Comparison of ENCODE assay signal across 18 cellular contexts in genomic region chr7:141444956-141445355, GRCh38.
A peak's percentile ranks its signal among the peaks of the same experiment; 100 is the strongest.
DNase-seq lines count a peak whose midpoint lies in the region; FAIRE-seq and TF ChIP-seq lines count a peak whose summit lies in the region.
"Had no signal": no experiment of that assay in that cellular context is flagged by ENCODE, and none has a peak within 500 bp of the region (broad histone marks: within the 10 kb centered on the region; RNA-seq: fewer than 3 reads in every experiment).

No MANE protein-coding gene starts in this region.

- no peak overlapping the region for H3K4ac ChIP-seq in mesendoderm (ENCODE audit: low read depth, low read length)

- no peak overlapping the region for H3K9ac ChIP-seq in mesendoderm (ENCODE audit: low read length)

- no peak overlapping the region for H4K8ac ChIP-seq in mesendoderm (ENCODE audit: low read depth, low read length)

- no peak overlapping the region for H3K27ac Mint-ChIP-seq in T-helper 2 cell treated with Interferon-gamma antibody and Interleukin-4, amounts not matched to agents 5 μg/mL and 100 μg/mL, for 36 hours
- H3K27ac Mint-ChIP-seq: CD14-positive monocyte; CD8-positive, alpha-beta T cell; HFFc6 had no signal

- H3K27me3 ChIP-seq in mesendoderm (ENCODE audit: insufficient read depth, low read length, poor library complexity) = no peaks in the 10 kb centered on the region
- no peaks in the 10 kb centered on the region for H3K27me3 ChIP-seq in tibial nerve

- no peak overlapping the region for H2BK5ac ChIP-seq in mesendoderm (ENCODE audit: low read length)

- FAIRE-seq in RCC 7860 (lab: Jason Lieb, UNC) = no peak
- FAIRE-seq: A549, D721Med, H1 had no signal

- H3K9me3 Mint-ChIP-seq in T-helper 2 cell treated with Interferon-gamma antibody and Interleukin-4, amounts not matched to agents 5 μg/mL and 100 μg/mL, for 36 hours = no peaks in the 10 kb centered on the region
- H3K9me3 Mint-ChIP-seq: CD8-positive, alpha-beta T cell had no signal

- H3K4me3 Mint-ChIP-seq in T-helper 2 cell treated with Interferon-gamma antibody and Interleukin-4, amounts not matched to agents 5 μg/mL and 100 μg/mL, for 36 hours = no peak overlapping the region
- H3K4me3 Mint-ChIP-seq: CD14-positive monocyte; CD8-positive, alpha-beta T cell; HFFc6 had no signal

- no peak for TF ChIP-seq POLR2A in tibial nerve (IDR thresholded peaks at IDR 0.05)

- no peaks in the 10 kb centered on the region for H3K4me1 Mint-ChIP-seq in T-helper 2 cell treated with Interferon-gamma antibody and Interleukin-4, amounts not matched to agents 5 μg/mL and 100 μg/mL, for 36 hours (ENCODE audit: low read depth)
- H3K4me1 Mint-ChIP-seq: CD14-positive monocyte had no signal

- no peak for TF ChIP-seq EP300 in tibial nerve (IDR thresholded peaks at IDR 0.05)

- H3K36me3 ChIP-seq in mesendoderm (ENCODE audit: control insufficient read depth, insufficient read depth, low read length) = no peaks in the 10 kb centered on the region
- H3K36me3 ChIP-seq in tibial nerve = no peaks in the 10 kb centered on the region

- H3K79me1 ChIP-seq in mesendoderm (ENCODE audit: low read length) = no peaks in the 10 kb centered on the region

- H3K79me2 ChIP-seq in mesendoderm (ENCODE audit: control insufficient read depth, insufficient read depth, low read length) = no peaks in the 10 kb centered on the region

- no peak overlapping the region for H3K56ac ChIP-seq in mesendoderm (ENCODE audit: low read length)

- peaks cover 6% of the 10 kb centered on the region for H3K27me3 Mint-ChIP-seq in T-helper 2 cell treated with Interferon-gamma antibody and Interleukin-4, amounts not matched to agents 5 μg/mL and 100 μg/mL, for 36 hours (ENCODE audit: low read depth)

- no peak overlapping the region for H3K23ac ChIP-seq in mesendoderm (ENCODE audit: low read length)

- no peak overlapping the region for H2BK15ac ChIP-seq in mesendoderm (replicated peaks; ENCODE audit: low read depth)

- no peak overlapping the region for H3K4me2 ChIP-seq in mesendoderm (ENCODE audit: low read length)
- H3K4me2 ChIP-seq: A549 had no signal

- H3K9me3 ChIP-seq in tibial nerve = no peaks in the 10 kb centered on the region
- H3K9me3 ChIP-seq: A549 had no signal

- no peak overlapping the region for H3K27ac ChIP-seq in mesendoderm (ENCODE audit: low read depth, low read length)
- H3K27ac ChIP-seq in tibial nerve = no peak overlapping the region
- H3K27ac ChIP-seq: A549, HL-60 had no signal

- DNase-seq in RCC 7860 (ENCODE audit: low spot score) (peak; percentile 42), islet precursor cell (peak; percentile 64), mesendoderm (peak; percentile 77), pons (ENCODE audit: low spot score) (no peak), dermis blood vessel endothelial cell (no peak), tibial nerve (ENCODE audit: low spot score in 2 of 2) (no peak)
- DNase-seq in T-helper 2 cell treated with Interferon-gamma antibody and Interleukin-4, amounts not matched to agents 5 μg/mL and 100 μg/mL, for 36 hours (ENCODE audit: low spot score) = no peak
- DNase-seq: CD8-positive, alpha-beta T cell; COR-L47; DMS153; DND-41; HCEC 1CT; HFFc6 had no signal

- no peaks in the 10 kb centered on the region for H3K4me1 ChIP-seq in mesendoderm (ENCODE audit: control insufficient read depth, low read depth, low read length)
- H3K4me1 ChIP-seq in tibial nerve = peaks cover 0 to 10% (median 2%) of the 10 kb centered on the region in 4 donors
- H3K4me1 ChIP-seq: A549 had no signal

- H3K36me3 Mint-ChIP-seq in T-helper 2 cell treated with Interferon-gamma antibody and Interleukin-4, amounts not matched to agents 5 μg/mL and 100 μg/mL, for 36 hours (ENCODE audit: low read depth) = no peaks in the 10 kb centered on the region
- H3K36me3 Mint-ChIP-seq: CD14-positive monocyte; CD8-positive, alpha-beta T cell had no signal

- TF ChIP-seq CTCF in tibial nerve (IDR thresholded peaks at IDR 0.05) = no peak

- H2BK120ac ChIP-seq in mesendoderm (ENCODE audit: low read depth, low read length) = no peak overlapping the region

- H3K4me3 ChIP-seq in mesendoderm (ENCODE audit: low read length) (no peak overlapping the region), tibial nerve (no peak overlapping the region)
- H3K4me3 ChIP-seq: A549 had no signal

- no peak overlapping the region for H2AK5ac ChIP-seq in mesendoderm (ENCODE audit: low read length)

- no peak overlapping the region for H4K5ac ChIP-seq in mesendoderm (ENCODE audit: low read length)

- H3K18ac ChIP-seq in mesendoderm (ENCODE audit: low read length) = no peak overlapping the region

- no CpG with 5 or more reads among the region's 5 CpGs for WGBS in mesendoderm (ENCODE audit: extremely low coverage, insufficient coverage, low lambda C conversion rate)
- WGBS in tibial nerve, 2 donors = 84 to 88% methylated on average over 5 of the region's 5 CpGs

Comparison
In these comparisons a context has a peak if more than half of its experiments do, and no peak if none do; other contexts are left out.
1. DNase-seq: peak in RCC 7860 (single experiment), islet precursor cell (single experiment) and mesendoderm (single experiment); none in pons (single experiment), T-helper 2 cell treated with Interferon-gamma antibody and Interleukin-4, amounts not matched to agents 5 μg/mL and 100 μg/mL, for 36 hours (single experiment), dermis blood vessel endothelial cell (single experiment) and tibial nerve (0 of 2).